Comparison of ENCODE assay signal across 8 cellular contexts in genomic region chr15:43370310-43370974, GRCh38. TPM values are rescaled to one million over a fixed set of nuclear protein-coding genes. Genes with fewer than 3 reads are reported as not detected.
DNase-seq lines count a peak whose midpoint lies in the region; ATAC-seq and TF ChIP-seq lines count a peak whose summit lies in the region.

No MANE protein-coding gene starts in this region.

- TF ChIP-seq EP300 in upper lobe of left lung (IDR thresholded peaks at IDR 0.05) = no peak

- H3K27me3 ChIP-seq in Peyer's patch (no peaks in the 10 kb centered on the region), ectodermal cell (ENCODE audit: control insufficient read depth, insufficient read depth, low read length, poor library complexity, severe bottlenecking) (no peaks in the 10 kb centered on the region), upper lobe of left lung (no peaks in the 10 kb centered on the region)

- WGBS in ectodermal cell, 2 experiments = 1% methylated on average over 45 of the region's 45 CpGs
- WGBS in upper lobe of left lung, 2 donors = 2 to 5% methylated on average over 15 to 28 of the region's 45 CpGs

- H3K4me3 Mint-ChIP-seq in activated T-cell treated with anti-CD3 and anti-CD28 coated beads, Interleukin-2, amount 50 U/mL, for 4 hours = peak overlapping the region; percentile 94

- H3K27me3 Mint-ChIP-seq in activated T-cell treated with anti-CD3 and anti-CD28 coated beads, Interleukin-2, amount 50 U/mL, for 4 hours (ENCODE audit: low read depth) = no peaks in the 10 kb centered on the region

- H3K4me3 ChIP-seq in Peyer's patch = peak overlapping the region; percentile 76 to 94 (median 88)
- peak overlapping the region; percentile 86 for H3K4me3 ChIP-seq in ectodermal cell (ENCODE audit: insufficient read depth, low read depth, low read length)
- peak overlapping the region; percentile 86 to 97 (median 93) for H3K4me3 ChIP-seq in upper lobe of left lung

- TF ChIP-seq POLR2A in Peyer's patch (IDR thresholded peaks at IDR 0.05) (no peak), upper lobe of left lung (IDR thresholded peaks at IDR 0.05) (no peak)

- TF ChIP-seq CTCF in Peyer's patch (IDR thresholded peaks at IDR 0.05) (no peak), upper lobe of left lung (IDR thresholded peaks at IDR 0.05) (no peak)

- ATAC-seq in activated T-cell treated with anti-CD3 and anti-CD28 coated beads, Interleukin-2, amount 50 U/mL, for 4 hours = peak in 1 of 2 donors; percentile 49
- ATAC-seq in HG02588 (IDR thresholded peaks at IDR 0.05; ENCODE audit: unreplicated experiment) (peak; percentile 45), upper lobe of left lung (ENCODE audit: low FRiP score in 2 of 2) (peak; percentile 68 to 80)

- peaks cover 0 to 29% (median 7%) of the 10 kb centered on the region in 4 donors for H3K4me1 ChIP-seq in Peyer's patch
- H3K4me1 ChIP-seq in ectodermal cell (ENCODE audit: control insufficient read depth, insufficient read depth, low read length) = peaks cover 12% of the 10 kb centered on the region
- peaks cover 25 to 35% (median 31%) of the 10 kb centered on the region in 4 donors for H3K4me1 ChIP-seq in upper lobe of left lung

- peaks cover 39% of the 10 kb centered on the region for H3K36me3 Mint-ChIP-seq in activated T-cell treated with anti-CD3 and anti-CD28 coated beads, Interleukin-2, amount 50 U/mL, for 4 hours (ENCODE audit: insufficient read depth)

- DNase-seq in activated T-cell treated with anti-CD3 and anti-CD28 coated beads, Interleukin-2, amount 50 U/mL, for 4 hours = no peak
- DNase-seq in activated T-cell treated with anti-CD3 and anti-CD28 coated beads, Interleukin-2, amount 50 U/mL, for 48 hours = no peak
- DNase-seq in Peyer's patch = peak in 1 of 3 donors; percentile 53
- peak; percentile 37 for DNase-seq in medulla oblongata (ENCODE audit: extremely low spot score)
- DNase-seq in upper lobe of left lung = peak; percentile 22 to 72
- no peak for DNase-seq in NCI-H510A (lab: John Stamatoyannopoulos, UW)

- peaks cover 47% of the 10 kb centered on the region for H3K4me1 Mint-ChIP-seq in activated T-cell treated with anti-CD3 and anti-CD28 coated beads, Interleukin-2, amount 50 U/mL, for 4 hours (ENCODE audit: low read depth)

- H3K9me3 Mint-ChIP-seq in activated T-cell treated with anti-CD3 and anti-CD28 coated beads, Interleukin-2, amount 50 U/mL, for 4 hours = peaks cover 27% of the 10 kb centered on the region

- H3K36me3 ChIP-seq in Peyer's patch (peaks cover 0 to 16% (median 0%) of the 10 kb centered on the region in 3 donors), ectodermal cell (ENCODE audit: control insufficient read depth, insufficient read depth, low read length) (peaks cover 11% of the 10 kb centered on the region), upper lobe of left lung (peaks cover 0 to 23% (median 6%) of the 10 kb centered on the region in 4 donors)

- H3K9me3 ChIP-seq in Peyer's patch = no peaks in the 10 kb centered on the region
- no peaks in the 10 kb centered on the region for H3K9me3 ChIP-seq in ectodermal cell (ENCODE audit: control insufficient read depth, low read length)
- no peaks in the 10 kb centered on the region for H3K9me3 ChIP-seq in upper lobe of left lung

- H3K27ac ChIP-seq in Peyer's patch (peak overlapping the region; percentile 68 to 87 (median 74)), ectodermal cell (ENCODE audit: insufficient read depth, low read depth, low read length, poor library complexity, severe bottlenecking) (no peak overlapping the region), upper lobe of left lung (peak overlapping the region; percentile 70 to 90 (median 87))

RNA-seq across cellular contexts. Expression of gene ZSCAN29, which starts 0.4 kb away (rescaled TPM):
- 10 to 100 TPM; 23.3 to 28.5 (median 25.0) TPM for total RNA-seq in activated T-cell treated with anti-CD3 and anti-CD28 coated beads, Interleukin-2, amount 50 U/mL, for 4 hours
- total RNA-seq in Peyer's patch (10 to 100 TPM; 27.5 to 57.8 (median 29.1) TPM), upper lobe of left lung (10 to 100 TPM; 23.9 to 63.9 (median 24.7) TPM)
- polyA plus RNA-seq in ectodermal cell (2013, experiment 1 of 4) = 51.2 TPM
- 51.0 TPM for polyA plus RNA-seq in ectodermal cell (2013, experiment 2 of 4)
- polyA plus RNA-seq in ectodermal cell (2013, experiment 3 of 4) = 32.5 TPM
- polyA plus RNA-seq in ectodermal cell (2013, experiment 4 of 4) = 42.0 TPM

RNA-seq across cellular contexts. Expression of gene TUBGCP4, which starts 0.5 kb away (rescaled TPM):
- 10 to 100 TPM; 34.6 to 39.7 (median 36.6) TPM for total RNA-seq in activated T-cell treated with anti-CD3 and anti-CD28 coated beads, Interleukin-2, amount 50 U/mL, for 4 hours
- total RNA-seq in Peyer's patch (10 to 100 TPM; 16.3 to 30.0 (median 23.4) TPM), upper lobe of left lung (10 to 100 TPM in 5 of 6 donors, 1 to 10 TPM in 1; 5.2 to 20.2 (median 17.0) TPM)
- 24.6 TPM for polyA plus RNA-seq in ectodermal cell (2013, experiment 1 of 4)
- 25.7 TPM for polyA plus RNA-seq in ectodermal cell (2013, experiment 2 of 4)
- 22.3 TPM for polyA plus RNA-seq in ectodermal cell (2013, experiment 3 of 4)
- polyA plus RNA-seq in ectodermal cell (2013, experiment 4 of 4) = 19.7 TPM

RNA-seq across cellular contexts. Expression of gene LCMT2, which starts 40.1 kb away (rescaled TPM):
- 10 to 100 TPM; 10.9 to 14.6 (median 12.5) TPM for total RNA-seq in activated T-cell treated with anti-CD3 and anti-CD28 coated beads, Interleukin-2, amount 50 U/mL, for 4 hours
- total RNA-seq in Peyer's patch (1 to 10 TPM; 2.8 to 5.1 (median 3.6) TPM), upper lobe of left lung (1 to 10 TPM; 1.0 to 8.2 (median 6.3) TPM)
- 16.0 TPM for polyA plus RNA-seq in ectodermal cell (2013, experiment 1 of 4)
- 21.3 TPM for polyA plus RNA-seq in ectodermal cell (2013, experiment 2 of 4)
- 12.4 TPM for polyA plus RNA-seq in ectodermal cell (2013, experiment 3 of 4)
- polyA plus RNA-seq in ectodermal cell (2013, experiment 4 of 4) = 12.7 TPM

Comparison
In these comparisons a context has a peak if more than half of its experiments do, and no peak if none do; other contexts are left out.
1. DNase-seq: peak in medulla oblongata (single experiment) and upper lobe of left lung (2 of 2); none in activated T-cell treated with anti-CD3 and anti-CD28 coated beads, Interleukin-2, amount 50 U/mL, for 4 hours (single experiment), activated T-cell treated with anti-CD3 and anti-CD28 coated beads, Interleukin-2, amount 50 U/mL, for 48 hours (0 of 2) and NCI-H510A (single experiment).
2. Peak in every context shown above with its lines, with median percentiles within 50 percentile points of each other: H3K4me3 ChIP-seq.